Comparison of ENCODE assay signal across 13 cellular contexts in genomic region chr11:2300290-2300935, GRCh38. TPM values are rescaled to one million over a fixed set of nuclear protein-coding genes. Genes with fewer than 3 reads are reported as not detected.
DNase-seq lines count a peak whose midpoint lies in the region; ATAC-seq and TF ChIP-seq lines count a peak whose summit lies in the region.
"Had no signal": no experiment of that assay in that cellular context is flagged by ENCODE, and none has a peak within 500 bp of the region (broad histone marks: within the 10 kb centered on the region; RNA-seq: fewer than 3 reads in every experiment).

No MANE protein-coding gene starts in this region.

- DNase-seq in NOMO-1 treated with DMSO at 0.1 percent for 48 hours (lab: John Stamatoyannopoulos, UW; ENCODE audit: unreplicated experiment) (peak; percentile 20), NOMO-1 treated with dmso at 0.1 percent for 144 hours (lab: John Stamatoyannopoulos, UW; ENCODE audit: unreplicated experiment) (no peak), RWPE2 (ENCODE audit: low spot score) (peak; percentile 66), erythroblast (lab: John Stamatoyannopoulos, UW) (peak; percentile 32 to 48), sciatic nerve (ENCODE audit: low spot score) (peak; percentile 57), NCI-H1417 (lab: John Stamatoyannopoulos, UW) (no peak), SK-N-DZ (ENCODE audit: low spot score) (no peak)
- DNase-seq: 8988T, GM23248, NCI-H526 treated with DMSO at 0.1 percent for 48 hours, SK-N-SH had no signal

- ATAC-seq in RWPE2 (ENCODE audit: low read depth) (no peak), sciatic nerve (no peak), GM19463 (IDR thresholded peaks at IDR 0.05; ENCODE audit: unreplicated experiment) (no peak)

- no peak overlapping the region for H3K27ac ChIP-seq in RWPE2 (ENCODE audit: poor library complexity, severe bottlenecking)
- H3K27ac ChIP-seq: GM23248 had no signal

- no peaks in the 10 kb centered on the region for H3K4me1 ChIP-seq in RWPE2 (ENCODE audit: insufficient read depth, poor library complexity, severe bottlenecking)

- no peak for TF ChIP-seq CTCF in RWPE2 (IDR thresholded peaks at IDR 0.05; ENCODE audit: poor library complexity, severe bottlenecking)

- H3K36me3 ChIP-seq in RWPE2 (ENCODE audit: low read depth), result no peaks in the 10 kb centered on the region

- no peak for TF ChIP-seq POLR2A in erythroblast (IDR thresholded peaks at IDR 0.05; ENCODE audit: low read length)

- intact Hi-C loops in sciatic nerve (cut with DNase I), result loop anchor here (10.0 kb wide), 2 partner anchors 234 to 594 kb away; no protein-coding TSS in a partner anchor

- H3K9me3 ChIP-seq in RWPE2 (ENCODE audit: severe bottlenecking), result no peaks in the 10 kb centered on the region
- H3K9me3 ChIP-seq: SK-N-SH had no signal

- H3K27me3 ChIP-seq in RWPE2 (ENCODE audit: insufficient read depth, poor library complexity, severe bottlenecking), result no peaks in the 10 kb centered on the region

- H3K4me3 ChIP-seq in RWPE2 (ENCODE audit: severe bottlenecking), result no peak overlapping the region
- H3K4me3 ChIP-seq: GM23248 had no signal

RNA-seq across cellular contexts. Expression of gene C11orf21, which starts 1.3 kb away (rescaled TPM):
- 3.1 TPM for total RNA-seq in sciatic nerve
- polyA plus RNA-seq in SK-N-DZ (2014; cell fraction: cytosol; rRNA removed), result not detected in 2 replicates
- 0.29 TPM in 1 of 2 replicates, not detected in the other for polyA plus RNA-seq in SK-N-DZ (2014; cell fraction: nucleus; rRNA removed)
- total RNA-seq: GM23248, LHCN-M2 had no signal
- polyA plus RNA-seq: GM23248 had no signal

RNA-seq across cellular contexts. Expression of gene TSPAN32, which starts 1.4 kb away (rescaled TPM):
- 7.3 TPM for total RNA-seq in sciatic nerve
- not detected in 2 replicates for polyA plus RNA-seq in SK-N-DZ (2014; cell fraction: cytosol; rRNA removed)
- 0.17 and 0.58 TPM in 2 replicates for polyA plus RNA-seq in SK-N-DZ (2014; cell fraction: nucleus; rRNA removed)
- total RNA-seq: GM23248, LHCN-M2 had no signal
- polyA plus RNA-seq: GM23248 had no signal

RNA-seq across cellular contexts. Expression of gene ASCL2, which starts 30.0 kb away (rescaled TPM):
- total RNA-seq in sciatic nerve, result 0.80 TPM
- polyA plus RNA-seq in SK-N-DZ (2014; cell fraction: cytosol; rRNA removed), result not detected in 2 replicates
- polyA plus RNA-seq in SK-N-DZ (2014; cell fraction: nucleus; rRNA removed), result not detected in 2 replicates
- total RNA-seq: GM23248, LHCN-M2 had no signal
- polyA plus RNA-seq: GM23248, SK-N-SH had no signal

Comparison
In these comparisons a context has a peak if more than half of its experiments do, and no peak if none do; other contexts are left out.
1. DNase-seq: peak in NOMO-1 treated with DMSO at 0.1 percent for 48 hours (single experiment), RWPE2 (single experiment), erythroblast (2 of 2) and sciatic nerve (single experiment); none in NOMO-1 treated with dmso at 0.1 percent for 144 hours (single experiment), NCI-H1417 (0 of 3) and SK-N-DZ (single experiment).